2 cellular contexts compared by ENCODE assay signal in the genomic region with DNA sequence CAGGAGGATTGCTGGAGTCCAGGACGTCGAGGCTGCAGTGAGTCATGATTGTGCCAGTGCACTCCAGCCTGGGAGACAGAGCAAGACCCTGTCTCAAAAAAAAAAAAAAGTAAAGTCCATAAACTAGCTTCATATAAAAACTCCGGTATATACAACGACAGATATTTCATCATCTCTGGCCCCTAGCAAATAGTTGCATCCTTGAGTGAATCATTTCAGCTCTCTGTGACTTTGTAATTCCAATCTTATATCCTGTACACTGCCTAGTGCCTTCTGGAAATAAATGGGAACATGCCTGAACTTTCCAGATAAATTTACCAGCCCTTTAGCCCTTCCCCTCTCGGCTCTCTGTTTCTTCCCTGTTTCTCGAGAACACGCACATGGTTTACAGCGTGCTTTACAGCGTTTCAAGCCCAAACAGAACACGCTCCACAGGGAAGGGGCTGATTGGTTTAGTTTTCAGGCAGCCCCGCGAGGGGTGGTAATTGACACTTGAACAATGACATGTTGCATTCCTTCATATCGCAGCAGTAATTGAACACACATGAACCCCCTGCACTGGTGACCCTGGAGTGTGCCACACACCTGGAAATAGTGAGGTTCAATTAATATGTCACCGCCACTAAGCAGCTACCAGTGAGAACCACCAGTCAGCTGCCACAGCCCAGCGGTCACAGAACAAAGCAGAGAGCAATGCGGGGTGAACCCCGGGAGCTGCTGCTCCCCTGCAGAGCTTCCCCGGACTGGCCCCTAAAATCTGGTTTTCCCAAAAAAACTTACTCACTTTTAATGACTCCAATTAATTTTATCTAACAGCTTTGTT.
TF ChIP-seq lines count a peak whose summit lies in the region.

No MANE protein-coding gene starts in this region.

TF ChIP-seq in A549, 52 proteins besides CTCF, POLR2A, EP300 and RAD21 (continued from another document):
- TF ChIP-seq, protein P1, sequence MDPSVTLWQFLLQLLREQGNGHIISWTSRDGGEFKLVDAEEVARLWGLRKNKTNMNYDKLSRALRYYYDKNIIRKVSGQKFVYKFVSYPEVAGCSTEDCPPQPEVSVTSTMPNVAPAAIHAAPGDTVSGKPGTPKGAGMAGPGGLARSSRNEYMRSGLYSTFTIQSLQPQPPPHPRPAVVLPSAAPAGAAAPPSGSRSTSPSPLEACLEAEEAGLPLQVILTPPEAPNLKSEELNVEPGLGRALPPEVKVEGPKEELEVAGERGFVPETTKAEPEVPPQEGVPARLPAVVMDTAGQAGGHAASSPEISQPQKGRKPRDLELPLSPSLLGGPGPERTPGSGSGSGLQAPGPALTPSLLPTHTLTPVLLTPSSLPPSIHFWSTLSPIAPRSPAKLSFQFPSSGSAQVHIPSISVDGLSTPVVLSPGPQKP (IDR thresholded peaks at IDR 0.05; ENCODE audit: low read depth, low read length): no peak
- TF ChIP-seq NR3C1 (IDR thresholded peaks at IDR 0.05): no peak
- no peak for TF ChIP-seq NPAS2 (CRISPR knock-in tag; IDR thresholded peaks at IDR 0.05; ENCODE audit: borderline replicate concordance)
- TF ChIP-seq, protein P2, sequence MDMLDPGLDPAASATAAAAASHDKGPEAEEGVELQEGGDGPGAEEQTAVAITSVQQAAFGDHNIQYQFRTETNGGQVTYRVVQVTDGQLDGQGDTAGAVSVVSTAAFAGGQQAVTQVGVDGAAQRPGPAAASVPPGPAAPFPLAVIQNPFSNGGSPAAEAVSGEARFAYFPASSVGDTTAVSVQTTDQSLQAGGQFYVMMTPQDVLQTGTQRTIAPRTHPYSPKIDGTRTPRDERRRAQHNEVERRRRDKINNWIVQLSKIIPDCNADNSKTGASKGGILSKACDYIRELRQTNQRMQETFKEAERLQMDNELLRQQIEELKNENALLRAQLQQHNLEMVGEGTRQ (IDR thresholded peaks at IDR 0.05): no peak

TF ChIP-seq in HEK293, 187 proteins besides CTCF, POLR2A, EP300 and RAD21 (continued from another document):
- TF ChIP-seq, protein P3, sequence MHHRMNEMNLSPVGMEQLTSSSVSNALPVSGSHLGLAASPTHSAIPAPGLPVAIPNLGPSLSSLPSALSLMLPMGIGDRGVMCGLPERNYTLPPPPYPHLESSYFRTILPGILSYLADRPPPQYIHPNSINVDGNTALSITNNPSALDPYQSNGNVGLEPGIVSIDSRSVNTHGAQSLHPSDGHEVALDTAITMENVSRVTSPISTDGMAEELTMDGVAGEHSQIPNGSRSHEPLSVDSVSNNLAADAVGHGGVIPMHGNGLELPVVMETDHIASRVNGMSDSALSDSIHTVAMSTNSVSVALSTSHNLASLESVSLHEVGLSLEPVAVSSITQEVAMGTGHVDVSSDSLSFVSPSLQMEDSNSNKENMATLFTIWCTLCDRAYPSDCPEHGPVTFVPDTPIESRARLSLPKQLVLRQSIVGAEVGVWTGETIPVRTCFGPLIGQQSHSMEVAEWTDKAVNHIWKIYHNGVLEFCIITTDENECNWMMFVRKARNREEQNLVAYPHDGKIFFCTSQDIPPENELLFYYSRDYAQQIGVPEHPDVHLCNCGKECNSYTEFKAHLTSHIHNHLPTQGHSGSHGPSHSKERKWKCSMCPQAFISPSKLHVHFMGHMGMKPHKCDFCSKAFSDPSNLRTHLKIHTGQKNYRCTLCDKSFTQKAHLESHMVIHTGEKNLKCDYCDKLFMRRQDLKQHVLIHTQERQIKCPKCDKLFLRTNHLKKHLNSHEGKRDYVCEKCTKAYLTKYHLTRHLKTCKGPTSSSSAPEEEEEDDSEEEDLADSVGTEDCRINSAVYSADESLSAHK (tag by site-specific recombination; IDR thresholded peaks at IDR 0.05): no peak
- TF ChIP-seq ZNF596 (tag by site-specific recombination; IDR thresholded peaks at IDR 0.05) (no peak), SALL2 (tag by site-specific recombination; IDR thresholded peaks at IDR 0.05; ENCODE audit: borderline replicate concordance) (no peak), ZNF37A (tag by site-specific recombination; IDR thresholded peaks at IDR 0.05) (no peak), ZNF133 (tag by site-specific recombination; IDR thresholded peaks at IDR 0.05) (no peak), ZNF302 (tag by site-specific recombination; IDR thresholded peaks at IDR 0.05; ENCODE audit: low read depth) (no peak), ZIC2 (tag by site-specific recombination; IDR thresholded peaks at IDR 0.05) (peak; percentile 80), SCRT2 (tag by site-specific recombination; IDR thresholded peaks at IDR 0.05) (0 out of 2 replicates have a peak, but pooled peaks have one; percentile 22)
- TF ChIP-seq, protein P4, sequence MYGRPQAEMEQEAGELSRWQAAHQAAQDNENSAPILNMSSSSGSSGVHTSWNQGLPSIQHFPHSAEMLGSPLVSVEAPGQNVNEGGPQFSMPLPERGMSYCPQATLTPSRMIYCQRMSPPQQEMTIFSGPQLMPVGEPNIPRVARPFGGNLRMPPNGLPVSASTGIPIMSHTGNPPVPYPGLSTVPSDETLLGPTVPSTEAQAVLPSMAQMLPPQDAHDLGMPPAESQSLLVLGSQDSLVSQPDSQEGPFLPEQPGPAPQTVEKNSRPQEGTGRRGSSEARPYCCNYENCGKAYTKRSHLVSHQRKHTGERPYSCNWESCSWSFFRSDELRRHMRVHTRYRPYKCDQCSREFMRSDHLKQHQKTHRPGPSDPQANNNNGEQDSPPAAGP (tag by site-specific recombination; IDR thresholded peaks at IDR 0.05): no peak
